12 cellular contexts compared by ENCODE assay signal in the genomic region with DNA sequence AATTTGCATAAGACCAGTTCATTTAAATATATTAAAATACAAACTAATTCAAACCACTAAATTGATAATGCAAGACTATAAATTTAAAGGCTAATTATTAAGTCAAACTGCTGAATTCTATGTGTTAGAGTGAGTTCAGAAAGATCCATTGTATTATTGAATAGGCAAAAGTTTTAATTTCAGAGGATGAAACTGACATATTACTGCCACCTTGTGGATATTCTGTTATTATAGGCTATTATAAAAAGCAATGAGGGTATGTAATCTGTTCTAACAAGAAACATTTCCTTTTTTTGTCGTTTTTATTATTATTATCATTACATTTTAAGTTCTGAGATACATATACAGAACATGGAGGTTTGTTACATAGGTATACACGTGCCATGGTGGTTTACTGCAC. TPM values are rescaled to one million over a fixed set of nuclear protein-coding genes. Genes with fewer than 3 reads are reported as not detected.
DNase-seq lines count a peak whose midpoint lies in the region; ATAC-seq and TF ChIP-seq lines count a peak whose summit lies in the region.
"Had no signal": no experiment of that assay in that cellular context is flagged by ENCODE, and none has a peak within 500 bp of the region (broad histone marks: within the 10 kb centered on the region; RNA-seq: fewer than 3 reads in every experiment).

No MANE protein-coding gene starts in this region.

- no peaks in the 10 kb centered on the region for H3K36me3 Mint-ChIP-seq in activated CD4-positive, alpha-beta T cell treated with anti-CD3 and anti-CD28 coated beads for 36 hours (ENCODE audit: low read depth)
- H3K36me3 Mint-ChIP-seq in CD4-positive, alpha-beta T cell (ENCODE audit: low read depth) = no peaks in the 10 kb centered on the region
- H3K36me3 Mint-ChIP-seq: natural killer cell treated with Interleukin-12 subunit alpha and Interleukin-12 subunit beta and Interleukin-15 and Interleukin-18, amount 100 ng/mL, for 72 hours had no signal

- H3K9me3 ChIP-seq in A673 (ENCODE audit: low read depth, low read length, poor library complexity, severe bottlenecking) = no peaks in the 10 kb centered on the region
- H3K9me3 ChIP-seq in CD4-positive, alpha-beta T cell (ENCODE audit: control insufficient read depth, low read length) = no peaks in the 10 kb centered on the region
- H3K9me3 ChIP-seq: gastrocnemius medialis had no signal

- intact Hi-C loops in A673 (cut with micrococcal nuclease; ENCODE audit: unreplicated experiment) = no loop called here
- intact Hi-C loops in activated CD4-positive, alpha-beta T cell treated with anti-CD3 and anti-CD28 coated beads for 36 hours (cut with DNase I, micrococcal nuclease) = loop anchor here in 1 of 2 experiments (5.0 kb wide), 1 partner anchor 1016 kb away; no protein-coding TSS in a partner anchor
- intact Hi-C loops in CD4-positive, alpha-beta T cell (cut with DNase I, micrococcal nuclease) = no loop called here

- H3K4me1 ChIP-seq in A673 (ENCODE audit: insufficient read depth, low read length, poor library complexity, severe bottlenecking) (no peaks in the 10 kb centered on the region), foreskin keratinocyte (no peaks in the 10 kb centered on the region)
- H3K4me1 ChIP-seq: gastrocnemius medialis had no signal

- H3K27ac Mint-ChIP-seq in activated CD4-positive, alpha-beta T cell treated with anti-CD3 and anti-CD28 coated beads for 36 hours = no peak overlapping the region
- H3K27ac Mint-ChIP-seq in CD4-positive, alpha-beta T cell = no peak overlapping the region
- H3K27ac Mint-ChIP-seq: natural killer cell treated with Interleukin-12 subunit alpha and Interleukin-12 subunit beta and Interleukin-15 and Interleukin-18, amount 100 ng/mL, for 72 hours had no signal

- POLR2A ChIA-PET in A673 (lab: Charles Lee; ENCODE audit: low non-redundant PET) = no interaction called here
- POLR2A ChIA-PET in activated CD4-positive, alpha-beta T cell treated with anti-CD3 and anti-CD28 coated beads for 36 hours (lab: Charles Lee) = no interaction called here
- POLR2A ChIA-PET in CD4-positive, alpha-beta T cell (lab: Charles Lee) = no interaction called here

- no peaks in the 10 kb centered on the region for H3K4me1 Mint-ChIP-seq in activated CD4-positive, alpha-beta T cell treated with anti-CD3 and anti-CD28 coated beads for 36 hours
- no peaks in the 10 kb centered on the region for H3K4me1 Mint-ChIP-seq in CD4-positive, alpha-beta T cell (ENCODE audit: low read depth)

- CTCF ChIA-PET in A673 (lab: Charles Lee) = no interaction called here
- CTCF ChIA-PET in activated CD4-positive, alpha-beta T cell treated with anti-CD3 and anti-CD28 coated beads for 36 hours (lab: Charles Lee) = interaction anchor here (1.0 kb wide), 2 partner anchors 13 to 18 kb away, joined by 3 to 4 read pairs; no protein-coding TSS in a partner anchor
- CTCF ChIA-PET in CD4-positive, alpha-beta T cell (lab: Charles Lee) = no interaction called here

- H3K36me3 ChIP-seq in A673 (ENCODE audit: insufficient read depth, low read length, poor library complexity, severe bottlenecking) (no peaks in the 10 kb centered on the region), H7 (replicated peaks; ENCODE audit: control insufficient read depth, insufficient read depth, low read length) (no peaks in the 10 kb centered on the region)
- H3K36me3 ChIP-seq: gastrocnemius medialis had no signal

- DNase-seq in A673 (ENCODE audit: low spot score) (peak; percentile 37), GM12864 (ENCODE audit: low read depth) (no peak), RPMI7951 (ENCODE audit: low read depth) (peak; percentile 1), foreskin keratinocyte (no peak), NCI-H1694 (lab: John Stamatoyannopoulos, UW) (no peak), H7 (no peak)
- no peak for DNase-seq in activated CD4-positive, alpha-beta T cell treated with anti-CD3 and anti-CD28 coated beads for 36 hours
- DNase-seq in CD4-positive, alpha-beta T cell = no peak
- DNase-seq: activated naive CD4-positive, alpha-beta T cell; gastrocnemius medialis had no signal

- TF ChIP-seq CTCF in A673 (conservative IDR thresholded peaks at IDR 0.05; ENCODE audit: low read depth, low read length) (peak; percentile 61), GM12864 (IDR thresholded peaks at IDR 0.05; ENCODE audit: low read depth, low read length, missing control alignments) (peak; percentile 9), foreskin keratinocyte (conservative IDR thresholded peaks at IDR 0.05) (peak; percentile 58)
- no peak for TF ChIP-seq CTCF in CD4-positive, alpha-beta T cell (IDR thresholded peaks at IDR 0.05)

- no peak overlapping the region for H3K27ac ChIP-seq in A673 (ENCODE audit: low read depth, low read length, poor library complexity, severe bottlenecking)
- H3K27ac ChIP-seq in foreskin keratinocyte = no peak overlapping the region
- H3K27ac ChIP-seq in CD4-positive, alpha-beta T cell (ENCODE audit: low read depth, low read length) = no peak overlapping the region
- H3K27ac ChIP-seq: gastrocnemius medialis had no signal

- H3K4me3 Mint-ChIP-seq in activated CD4-positive, alpha-beta T cell treated with anti-CD3 and anti-CD28 coated beads for 36 hours = no peak overlapping the region
- H3K4me3 Mint-ChIP-seq in CD4-positive, alpha-beta T cell = no peak overlapping the region
- H3K4me3 Mint-ChIP-seq: natural killer cell treated with Interleukin-12 subunit alpha and Interleukin-12 subunit beta and Interleukin-15 and Interleukin-18, amount 100 ng/mL, for 72 hours had no signal

- ATAC-seq in foreskin keratinocyte = no peak
- ATAC-seq in activated CD4-positive, alpha-beta T cell treated with anti-CD3 and anti-CD28 coated beads for 36 hours = no peak
- ATAC-seq in CD4-positive, alpha-beta T cell (ENCODE audit: poor library complexity) = no peak
- ATAC-seq: gastrocnemius medialis; natural killer cell treated with Interleukin-12 subunit alpha and Interleukin-12 subunit beta and Interleukin-15 and Interleukin-18, amount 100 ng/mL, for 72 hours had no signal

- BruUV-seq in A673 (replicated peaks; lab: Mats Ljungman, UMichigan) = no TSS peak

- peaks cover 2% of the 10 kb centered on the region for H3K27me3 Mint-ChIP-seq in activated CD4-positive, alpha-beta T cell treated with anti-CD3 and anti-CD28 coated beads for 36 hours
- peaks cover 6% of the 10 kb centered on the region for H3K27me3 Mint-ChIP-seq in CD4-positive, alpha-beta T cell

- H3K9me3 Mint-ChIP-seq in activated CD4-positive, alpha-beta T cell treated with anti-CD3 and anti-CD28 coated beads for 36 hours (ENCODE audit: low read depth) = no peaks in the 10 kb centered on the region
- no peaks in the 10 kb centered on the region for H3K9me3 Mint-ChIP-seq in CD4-positive, alpha-beta T cell
- H3K9me3 Mint-ChIP-seq: natural killer cell treated with Interleukin-12 subunit alpha and Interleukin-12 subunit beta and Interleukin-15 and Interleukin-18, amount 100 ng/mL, for 72 hours had no signal

- H3K4me3 ChIP-seq in A673 (ENCODE audit: low read depth, low read length, poor library complexity, severe bottlenecking) = no peak overlapping the region
- no peak overlapping the region for H3K4me3 ChIP-seq in GM12864 (ENCODE audit: low read depth, low read length)
- no peak overlapping the region for H3K4me3 ChIP-seq in H7 (ENCODE audit: insufficient read depth, low read depth, low read length)
- H3K4me3 ChIP-seq: gastrocnemius medialis had no signal

- H3K27me3 ChIP-seq in A673 (replicated peaks; ENCODE audit: insufficient read depth, low read depth, low read length, poor library complexity) (no peaks in the 10 kb centered on the region), foreskin keratinocyte (no peaks in the 10 kb centered on the region), H7 (ENCODE audit: control insufficient read depth, insufficient read depth, low read length) (no peaks in the 10 kb centered on the region)
- H3K27me3 ChIP-seq in CD4-positive, alpha-beta T cell (ENCODE audit: control insufficient read depth, insufficient read depth, low read length) = no peaks in the 10 kb centered on the region
- H3K27me3 ChIP-seq: gastrocnemius medialis had no signal

RNA-seq across cellular contexts. Expression of a gene that starts 20.9 kb away (rescaled TPM):
- total RNA-seq in A673 (2021) (3.9 and 4.0 TPM in 2 replicates), foreskin keratinocyte (0.04 and 0.17 TPM in 2 replicates)
- 0.24 and 0.59 TPM in 2 replicates for total RNA-seq in RPMI7951 (2014; rRNA removed; shearing (Covaris generic))
- polyA plus RNA-seq in foreskin keratinocyte = 0.02 and 0.04 TPM in 2 replicates
- not detected for total RNA-seq in activated CD4-positive, alpha-beta T cell treated with anti-CD3 and anti-CD28 coated beads for 36 hours
- not detected for total RNA-seq in CD4-positive, alpha-beta T cell
- 4.0 and 6.7 TPM in 2 replicates for total RNA-seq in H7 (2014; rRNA removed; shearing (Covaris generic))
- total RNA-seq: natural killer cell treated with Interleukin-12 subunit alpha and Interleukin-12 subunit beta and Interleukin-15 and Interleukin-18, amount 100 ng/mL, for 72 hours had no signal

RNA-seq across cellular contexts. Expression of a gene that starts 27.8 kb away (rescaled TPM):
- total RNA-seq in A673 (2021) (not detected in 2 replicates), foreskin keratinocyte (not detected in 2 replicates)
- total RNA-seq in RPMI7951 (2014; rRNA removed; shearing (Covaris generic)) = not detected in 2 replicates
- not detected in 2 replicates for polyA plus RNA-seq in foreskin keratinocyte
- not detected for total RNA-seq in activated CD4-positive, alpha-beta T cell treated with anti-CD3 and anti-CD28 coated beads for 36 hours
- total RNA-seq in CD4-positive, alpha-beta T cell = not detected
- total RNA-seq in H7 (2014; rRNA removed; shearing (Covaris generic)) = not detected in 2 replicates
- total RNA-seq: gastrocnemius medialis; HT1080; natural killer cell treated with Interleukin-12 subunit alpha and Interleukin-12 subunit beta and Interleukin-15 and Interleukin-18, amount 100 ng/mL, for 72 hours had no signal

Comparison
In these comparisons a context has a peak if more than half of its experiments do, and no peak if none do; other contexts are left out.
1. DNase-seq: peak in A673 (single experiment) and RPMI7951 (single experiment); none in GM12864 (single experiment), foreskin keratinocyte (0 of 2), activated CD4-positive, alpha-beta T cell treated with anti-CD3 and anti-CD28 coated beads for 36 hours (single experiment), NCI-H1694 (single experiment), CD4-positive, alpha-beta T cell (0 of 10) and H7 (single experiment).